In genomic region chr9:34701023-34701768, GRCh38 we compare ENCODE assay signal across 8 cellular contexts.
DNase-seq lines count a peak whose midpoint lies in the region; ATAC-seq lines count a peak whose summit lies in the region.

No MANE protein-coding gene starts in this region.

- peak; percentile 71 for ATAC-seq in GM21529 (IDR thresholded peaks at IDR 0.05; ENCODE audit: unreplicated experiment)
- ATAC-seq in activated CD4-positive, CD25-positive, alpha-beta regulatory T cell treated with anti-CD3 and anti-CD28 coated beads, Interleukin-2, amount 50 U/mL, for 24 hours: peak; percentile 80 to 87
- ATAC-seq in HG03175 (IDR thresholded peaks at IDR 0.05; ENCODE audit: unreplicated experiment): no peak

- DNase-seq in AG08395 (ENCODE audit: low spot score) (peak; percentile 80), NCI-H2029 treated with DMSO at 0.1 percent for 48 hours (lab: John Stamatoyannopoulos, UW) (peak; percentile 2), iris pigment epithelial cell (ENCODE audit: low read depth) (peak; percentile 49), smooth muscle cell of the brain vasculature (ENCODE audit: low read depth, low spot score) (peak; percentile 7)
- peak; percentile 64 for DNase-seq in central memory CD4-positive, alpha-beta T cell

Comparison
In these comparisons a context has a peak if more than half of its experiments do, and no peak if none do; other contexts are left out.
1. DNase-seq: peak in every context shown above with its lines; median percentile 80 in AG08395; 64 in central memory CD4-positive, alpha-beta T cell; 49 in iris pigment epithelial cell; 7 in smooth muscle cell of the brain vasculature; 2 in NCI-H2029 treated with DMSO at 0.1 percent for 48 hours.